In genomic region chr21:42473495-42474042, GRCh38 we compare ENCODE assay signal across 25 cellular contexts. TPM values are rescaled to one million over a fixed set of nuclear protein-coding genes. Genes with fewer than 3 reads are reported as not detected.
A peak's percentile ranks its signal among the peaks of the same experiment; 100 is the strongest.
DNase-seq lines count a peak whose midpoint lies in the region; ATAC-seq and TF ChIP-seq lines count a peak whose summit lies in the region.
"Had no signal": no experiment of that assay in that cellular context is flagged by ENCODE, and none has a peak within 500 bp of the region (broad histone marks: within the 10 kb centered on the region; RNA-seq: fewer than 3 reads in every experiment).

No MANE protein-coding gene starts in this region.

- POLR2A ChIA-PET in MCF 10A (lab: Yijun Ruan, JAX), result interaction anchor here (0.6 to 1.3 kb wide), 4 partner anchors 22 to 41 kb away, joined by 3 read pairs; partner anchors contain the start of gene RSPH1

- H3K27me3 ChIP-seq in breast epithelium (no peaks in the 10 kb centered on the region), body of pancreas (no peaks in the 10 kb centered on the region), transverse colon (no peaks in the 10 kb centered on the region)
- H3K27me3 ChIP-seq: vagina had no signal

- 74 to 81% methylated on average over 9 of the region's 9 CpGs for WGBS in body of pancreas, 2 donors
- WGBS in transverse colon (ENCODE audit: low coverage in 1 of 2), 2 donors, result 74 to 83% methylated on average over 2 to 9 of the region's 9 CpGs

- H3K27me3 Mint-ChIP-seq in MCF 10A (ENCODE audit: insufficient read depth, unreplicated experiment), result no peaks in the 10 kb centered on the region
- H3K27me3 Mint-ChIP-seq in memory B cell, result peaks cover 20% of the 10 kb centered on the region
- H3K27me3 Mint-ChIP-seq: CD4-positive, alpha-beta T cell had no signal

- no peaks in the 10 kb centered on the region for H3K9me3 ChIP-seq in breast epithelium
- H3K9me3 ChIP-seq in body of pancreas, result no peaks in the 10 kb centered on the region
- H3K9me3 ChIP-seq in transverse colon, result no peaks in the 10 kb centered on the region
- H3K9me3 ChIP-seq: esophagus muscularis mucosa, HAP-1, vagina had no signal

- intact Hi-C loops in MCF 10A (cut with micrococcal nuclease) (no loop called here), breast epithelium (cut with DNase I; ENCODE audit: low total_unique reads) (no loop called here), body of pancreas (cut with DNase I) (no loop called here), transverse colon (cut with DNase I; ENCODE audit: low total_unique reads) (no loop called here)

- no peaks in the 10 kb centered on the region for H3K36me3 Mint-ChIP-seq in MCF 10A (ENCODE audit: insufficient read depth, unreplicated experiment)
- no peaks in the 10 kb centered on the region for H3K36me3 Mint-ChIP-seq in memory B cell

- BruUV-seq in MCF 10A (replicated peaks; lab: Mats Ljungman, UMichigan), result no TSS peak

- H3K36me3 ChIP-seq in breast epithelium, result no peaks in the 10 kb centered on the region
- H3K36me3 ChIP-seq in body of pancreas (replicated peaks in 1 of 2; ENCODE audit: insufficient read depth in 1 of 2, low read depth in 2 of 2), result no peaks in the 10 kb centered on the region
- H3K36me3 ChIP-seq in transverse colon, result no peaks in the 10 kb centered on the region
- H3K36me3 ChIP-seq: esophagus muscularis mucosa, HAP-1, vagina had no signal

- no peak for DNase-seq in MCF 10A (ENCODE audit: unreplicated experiment)
- DNase-seq in breast epithelium (ENCODE audit: low spot score in 2 of 2), result no peak
- no peak for DNase-seq in body of pancreas
- DNase-seq in memory B cell (ENCODE audit: low spot score in 2 of 2), result no peak
- DNase-seq in transverse colon, result no peak
- DNase-seq in SK-N-DZ (ENCODE audit: low spot score), result no peak
- DNase-seq: activated CD8-positive, alpha-beta T cell treated with anti-CD3 and anti-CD28 coated beads, Interleukin-2, amount 10 ng/mL, durations not matched to agents 7 days and 5 days; DMS79; left ventricle myocardium superior; MV-4-11; NCI-H187 treated with DMSO at 0.1 percent for 48 hours; stimulated activated CD4-positive, alpha-beta T cell treated with anti-CD3 and anti-CD28 coated beads, Interleukin-4, amount 100 ng/mL, for 1 hour had no signal

- CTCF ChIA-PET in MCF 10A (lab: Yijun Ruan, JAX), result interaction anchor here (0.6 kb wide), 3 partner anchors 118 to 328 kb away, joined by 3 to 4 read pairs (median 3); no protein-coding TSS in a partner anchor

- no peak for ATAC-seq in body of pancreas
- no peak for ATAC-seq in memory B cell (ENCODE audit: low read depth)
- ATAC-seq in HG03175 (IDR thresholded peaks at IDR 0.05; ENCODE audit: unreplicated experiment), result no peak
- no peak for ATAC-seq in HG02840 (IDR thresholded peaks at IDR 0.05; ENCODE audit: low FRiP score, unreplicated experiment)
- ATAC-seq: activated CD8-positive, alpha-beta T cell treated with anti-CD3 and anti-CD28 coated beads, Interleukin-2, amount 10 ng/mL, durations not matched to agents 7 days and 5 days; left ventricle myocardium superior had no signal

- TF ChIP-seq CTCF in MCF 10A (IDR thresholded peaks at IDR 0.05; ENCODE audit: unreplicated experiment), result no peak
- no peak for TF ChIP-seq CTCF in breast epithelium (IDR thresholded peaks at IDR 0.05)
- TF ChIP-seq CTCF in body of pancreas (IDR thresholded peaks at IDR 0.05), result no peak
- TF ChIP-seq CTCF in transverse colon (IDR thresholded peaks at IDR 0.05), result no peak

- peak overlapping the region in 1 of 2 donors; percentile 56 for H3K27ac ChIP-seq in breast epithelium
- peak overlapping the region; percentile 9 to 84 (median 72) for H3K27ac ChIP-seq in body of pancreas
- H3K27ac ChIP-seq in transverse colon, result peak overlapping the region; percentile 79 to 84 (median 80)
- H3K27ac ChIP-seq: esophagus muscularis mucosa, parathyroid adenoma, SK-N-MC, vagina had no signal

- H3K4me1 ChIP-seq in breast epithelium, result no peaks in the 10 kb centered on the region
- peaks cover 17% of the 10 kb centered on the region for H3K4me1 ChIP-seq in body of pancreas
- H3K4me1 ChIP-seq in transverse colon, result peaks cover 12 to 40% (median 22%) of the 10 kb centered on the region in 4 donors
- H3K4me1 ChIP-seq: HAP-1, parathyroid adenoma had no signal

- TF ChIP-seq POLR2A in breast epithelium (IDR thresholded peaks at IDR 0.05), result no peak
- no peak for TF ChIP-seq POLR2A in body of pancreas (IDR thresholded peaks at IDR 0.05)
- no peak for TF ChIP-seq POLR2A in transverse colon (IDR thresholded peaks at IDR 0.05)

- in situ Hi-C loops in transverse colon (cut with MboI; ENCODE audit: low pct_ligation_motif_present in 1 of 4, low pct_unique_long_range_greater_than_20kb in 1 of 4, low sequenced_read_pairs in 3 of 4), result loop anchor here in 1 of 4 donors (25.0 kb wide), 1 partner anchor 311 kb away; no protein-coding TSS in a partner anchor

- H3K9me3 Mint-ChIP-seq in MCF 10A (ENCODE audit: unreplicated experiment) (no peaks in the 10 kb centered on the region), memory B cell (no peaks in the 10 kb centered on the region)
- H3K9me3 Mint-ChIP-seq: activated T-helper 17 cell treated with anti-CD3 and anti-CD28 coated beads, Interleukin-2, amount 50 U/mL, for 72 hours; CD4-positive, alpha-beta T cell; dendritic cell treated with granulocyte-macrophage colony-stimulating factor and Interleukin-4, amounts not matched to agents 40 ng/mL and 50 ng/mL, for 4 days; T-helper 2 cell treated with Interferon-gamma antibody and Interleukin-4, amounts not matched to agents 5 μg/mL and 100 μg/mL, for 36 hours had no signal

- H3K4me3 ChIP-seq in breast epithelium (no peak overlapping the region), body of pancreas (no peak overlapping the region), transverse colon (no peak overlapping the region)
- H3K4me3 ChIP-seq: esophagus muscularis mucosa, HAP-1, SK-N-MC, vagina had no signal

- peak overlapping the region; percentile 68 for H3K27ac Mint-ChIP-seq in MCF 10A (ENCODE audit: low read depth, unreplicated experiment)
- H3K27ac Mint-ChIP-seq in memory B cell, result peak overlapping the region; percentile 91
- H3K27ac Mint-ChIP-seq: activated CD8-positive, alpha-beta T cell treated with anti-CD3 and anti-CD28 coated beads, Interleukin-2, amount 10 ng/mL, durations not matched to agents 7 days and 5 days; CD4-positive, alpha-beta T cell; dendritic cell treated with granulocyte-macrophage colony-stimulating factor and Interleukin-4, amounts not matched to agents 40 ng/mL and 50 ng/mL, for 4 days; T-helper 2 cell treated with Interferon-gamma antibody and Interleukin-4, amounts not matched to agents 5 μg/mL and 100 μg/mL, for 36 hours had no signal

- no peak for TF ChIP-seq EP300 in transverse colon (IDR thresholded peaks at IDR 0.05; ENCODE audit: low read depth)

- peaks cover 12% of the 10 kb centered on the region for H3K4me1 Mint-ChIP-seq in MCF 10A (ENCODE audit: insufficient read depth, unreplicated experiment)
- H3K4me1 Mint-ChIP-seq in memory B cell, result peaks cover 18% of the 10 kb centered on the region

- H3K4me3 Mint-ChIP-seq in MCF 10A (ENCODE audit: unreplicated experiment), result no peak overlapping the region
- no peak overlapping the region for H3K4me3 Mint-ChIP-seq in memory B cell
- H3K4me3 Mint-ChIP-seq: activated CD8-positive, alpha-beta T cell treated with anti-CD3 and anti-CD28 coated beads, Interleukin-2, amount 10 ng/mL, durations not matched to agents 7 days and 5 days; CD4-positive, alpha-beta T cell; dendritic cell treated with granulocyte-macrophage colony-stimulating factor and Interleukin-4, amounts not matched to agents 40 ng/mL and 50 ng/mL, for 4 days; T-helper 2 cell treated with Interferon-gamma antibody and Interleukin-4, amounts not matched to agents 5 μg/mL and 100 μg/mL, for 36 hours had no signal

RNA-seq across cellular contexts. Expression of gene RSPH1, which starts 22.5 kb away (rescaled TPM):
- 0.51 and 0.52 TPM in 2 replicates for total RNA-seq in MCF 10A (2022)
- total RNA-seq in breast epithelium, result 1 to 10 TPM in 1 of 3 donors, under 1 TPM in 2; 0.48 to 2.3 (median 0.88) TPM
- 1 to 10 TPM; 1.6 to 2.3 TPM for total RNA-seq in body of pancreas
- 1 to 10 TPM in 3 of 4 donors, under 1 TPM in 1; 0.80 to 10.0 (median 8.0) TPM for total RNA-seq in transverse colon
- polyA plus RNA-seq in SK-N-DZ (2014; cell fraction: cytosol; rRNA removed), result 0.03 and 0.85 TPM in 2 replicates
- 0.45 and 1.3 TPM in 2 replicates for polyA plus RNA-seq in SK-N-DZ (2014; cell fraction: nucleus; rRNA removed)
- total RNA-seq: activated CD8-positive, alpha-beta T cell treated with anti-CD3 and anti-CD28 coated beads, Interleukin-2, amount 10 ng/mL, durations not matched to agents 7 days and 5 days; glomerular endothelial cell; left ventricle myocardium superior; skeletal muscle tissue; vagina had no signal

RNA-seq across cellular contexts. Expression of gene SLC37A1, which starts 40.1 kb away (rescaled TPM):
- 4.9 and 7.6 TPM in 2 replicates for total RNA-seq in MCF 10A (2022)
- total RNA-seq in breast epithelium, result 10 to 100 TPM in 2 of 3 donors, 1 to 10 TPM in 1; 7.5 to 18.4 (median 18.4) TPM
- total RNA-seq in body of pancreas, result 10 to 100 TPM in 1 of 2 donors, 1 to 10 TPM in 1; 6.3 to 16.3 TPM
- 100 to 1,000 TPM in 3 of 4 donors, 10 to 100 TPM in 1; 80.8 to 139 (median 117) TPM for total RNA-seq in transverse colon
- polyA plus RNA-seq in SK-N-DZ (2014; cell fraction: cytosol; rRNA removed), result 3.5 and 4.2 TPM in 2 replicates
- polyA plus RNA-seq in SK-N-DZ (2014; cell fraction: nucleus; rRNA removed), result 3.6 and 6.2 TPM in 2 replicates
